Comparison of ENCODE assay signal across 1 cellular context in genomic region chr5:126509339-126509738, GRCh38.
TF ChIP-seq lines count a peak whose summit lies in the region.

No MANE protein-coding gene starts in this region.

TF ChIP-seq in HepG2, 621 proteins besides CTCF, POLR2A, EP300 and RAD21 (continued from another document):
- TF ChIP-seq FOXJ3 (CRISPR knock-in tag; IDR thresholded peaks at IDR 0.05; ENCODE audit: borderline replicate concordance) (no peak), ZNF225 (CRISPR knock-in tag; IDR thresholded peaks at IDR 0.05) (no peak), ZSCAN21 (CRISPR knock-in tag; IDR thresholded peaks at IDR 0.05; ENCODE audit: borderline replicate concordance) (no peak), ZNF737 (CRISPR knock-in tag; IDR thresholded peaks at IDR 0.05; ENCODE audit: borderline replicate concordance) (no peak), KMT2B (CRISPR knock-in tag; IDR thresholded peaks at IDR 0.05) (no peak), SUZ12 (IDR thresholded peaks at IDR 0.05; ENCODE audit: low read depth, low read length) (no peak), ZFAT (CRISPR knock-in tag; conservative IDR thresholded peaks at IDR 0.05) (no peak), ZNF253 (CRISPR knock-in tag; IDR thresholded peaks at IDR 0.05; ENCODE audit: borderline replicate concordance) (no peak), ZNF547 (CRISPR knock-in tag; IDR thresholded peaks at IDR 0.05) (no peak), ZNF572 (CRISPR knock-in tag; IDR thresholded peaks at IDR 0.05) (no peak), TFDP2 (CRISPR knock-in tag; IDR thresholded peaks at IDR 0.05) (no peak)
